Comparison of ENCODE assay signal across 17 cellular contexts in genomic region chr1:35586808-35587207, GRCh38. TPM values are rescaled to one million over a fixed set of nuclear protein-coding genes. Genes with fewer than 3 reads are reported as not detected.
DNase-seq lines count a peak whose midpoint lies in the region; ATAC-seq and TF ChIP-seq lines count a peak whose summit lies in the region.
"Had no signal": no experiment of that assay in that cellular context is flagged by ENCODE, and none has a peak within 500 bp of the region (broad histone marks: within the 10 kb centered on the region; RNA-seq: fewer than 3 reads in every experiment).

No MANE protein-coding gene starts in this region.

- TF ChIP-seq POLR2A in spleen (IDR thresholded peaks at IDR 0.05) = no peak

- H3K27me3 Mint-ChIP-seq in activated naive CD8-positive, alpha-beta T cell treated with anti-CD3 and anti-CD28 coated beads, Interleukin-2, amount 10 ng/mL, durations not matched to agents 7 days and 5 days = no peaks in the 10 kb centered on the region
- no peaks in the 10 kb centered on the region for H3K27me3 Mint-ChIP-seq in activated naive CD8-positive, alpha-beta T cell treated with anti-CD3 and anti-CD28 coated beads for 36 hours
- H3K27me3 Mint-ChIP-seq: B cell; CD4-positive, CD25-positive, alpha-beta regulatory T cell had no signal

- H3K9me3 ChIP-seq in HEK293 (ENCODE audit: control insufficient read depth, insufficient read depth, low read depth, low read length) = no peaks in the 10 kb centered on the region
- no peaks in the 10 kb centered on the region for H3K9me3 ChIP-seq in spleen
- H3K9me3 ChIP-seq: BLaER1, Caco-2, HAP-1 had no signal

- no peaks in the 10 kb centered on the region for H3K27me3 ChIP-seq in spleen (replicated peaks in 1 of 7)
- H3K27me3 ChIP-seq: BLaER1 had no signal

- H3K27ac ChIP-seq in HEK293 (ENCODE audit: extremely low read depth, low read depth, low read length) (no peak overlapping the region), spleen (no peak overlapping the region)
- H3K27ac ChIP-seq: 22Rv1, BLaER1, C4-2B had no signal

- 89 to 93% (median 93%) methylated on average over 7 of the region's 7 CpGs for WGBS in spleen, 5 donors

- DNase-seq in activated naive CD8-positive, alpha-beta T cell treated with anti-CD3 and anti-CD28 coated beads, Interleukin-2, amount 10 ng/mL, durations not matched to agents 7 days and 5 days = peak; percentile 3
- no peak for DNase-seq in activated naive CD8-positive, alpha-beta T cell treated with anti-CD3 and anti-CD28 coated beads for 36 hours
- DNase-seq in spleen (peak; percentile 13), NCI-H1694 (lab: John Stamatoyannopoulos, UW) (no peak), NCI-H1048 (lab: John Stamatoyannopoulos, UW) (no peak)
- DNase-seq: Caco-2; CD4-positive, CD25-positive, alpha-beta regulatory T cell; CD8-positive, alpha-beta T cell; DMS153; DND-41; GOT3 had no signal

- H3K9me3 Mint-ChIP-seq in activated naive CD8-positive, alpha-beta T cell treated with anti-CD3 and anti-CD28 coated beads, Interleukin-2, amount 10 ng/mL, durations not matched to agents 7 days and 5 days = no peaks in the 10 kb centered on the region
- no peaks in the 10 kb centered on the region for H3K9me3 Mint-ChIP-seq in activated naive CD8-positive, alpha-beta T cell treated with anti-CD3 and anti-CD28 coated beads for 36 hours
- H3K9me3 Mint-ChIP-seq: CD4-positive, CD25-positive, alpha-beta regulatory T cell; CD8-positive, alpha-beta T cell had no signal

- intact Hi-C loops in spleen (cut with DNase I; ENCODE audit: low total_unique reads) = no loop called here

- CTCF ChIA-PET in HEK293 (lab: Yijun Ruan, JAX) = interaction anchor here (1.1 to 2.9 kb wide), 2 partner anchors 17 to 18 kb away, joined by 3 to 16 read pairs; no protein-coding TSS in a partner anchor

- no peaks in the 10 kb centered on the region for H3K4me1 ChIP-seq in HEK293 (ENCODE audit: control insufficient read depth, insufficient read depth, low read length)
- no peaks in the 10 kb centered on the region for H3K4me1 ChIP-seq in spleen
- H3K4me1 ChIP-seq: BLaER1, Caco-2, HAP-1 had no signal

- peaks cover 3% of the 10 kb centered on the region for H3K4me1 Mint-ChIP-seq in activated naive CD8-positive, alpha-beta T cell treated with anti-CD3 and anti-CD28 coated beads, Interleukin-2, amount 10 ng/mL, durations not matched to agents 7 days and 5 days
- no peaks in the 10 kb centered on the region for H3K4me1 Mint-ChIP-seq in activated naive CD8-positive, alpha-beta T cell treated with anti-CD3 and anti-CD28 coated beads for 36 hours
- H3K4me1 Mint-ChIP-seq: B cell had no signal

- TF ChIP-seq CTCF in HEK293 (tag by site-specific recombination; IDR thresholded peaks at IDR 0.05) (no peak), spleen (IDR thresholded peaks at IDR 0.05 in 8 of 11, conservative IDR thresholded peaks at IDR 0.05 in 3 of 11) (no peak)

- peaks cover 3% of the 10 kb centered on the region for H3K36me3 Mint-ChIP-seq in activated naive CD8-positive, alpha-beta T cell treated with anti-CD3 and anti-CD28 coated beads, Interleukin-2, amount 10 ng/mL, durations not matched to agents 7 days and 5 days
- H3K36me3 Mint-ChIP-seq in activated naive CD8-positive, alpha-beta T cell treated with anti-CD3 and anti-CD28 coated beads for 36 hours = peaks cover 2% of the 10 kb centered on the region

- H3K27ac Mint-ChIP-seq in activated naive CD8-positive, alpha-beta T cell treated with anti-CD3 and anti-CD28 coated beads, Interleukin-2, amount 10 ng/mL, durations not matched to agents 7 days and 5 days = no peak overlapping the region
- no peak overlapping the region for H3K27ac Mint-ChIP-seq in activated naive CD8-positive, alpha-beta T cell treated with anti-CD3 and anti-CD28 coated beads for 36 hours
- H3K27ac Mint-ChIP-seq: B cell; CD4-positive, CD25-positive, alpha-beta regulatory T cell; CD8-positive, alpha-beta T cell had no signal

- no peak overlapping the region for H3K4me3 Mint-ChIP-seq in activated naive CD8-positive, alpha-beta T cell treated with anti-CD3 and anti-CD28 coated beads, Interleukin-2, amount 10 ng/mL, durations not matched to agents 7 days and 5 days
- no peak overlapping the region for H3K4me3 Mint-ChIP-seq in activated naive CD8-positive, alpha-beta T cell treated with anti-CD3 and anti-CD28 coated beads for 36 hours
- H3K4me3 Mint-ChIP-seq: B cell; CD4-positive, CD25-positive, alpha-beta regulatory T cell; CD8-positive, alpha-beta T cell had no signal

- POLR2A ChIA-PET in activated naive CD8-positive, alpha-beta T cell treated with anti-CD3 and anti-CD28 coated beads, Interleukin-2, amount 10 ng/mL, durations not matched to agents 7 days and 5 days (lab: Charles Lee) = no interaction called here
- POLR2A ChIA-PET in HEK293 (lab: Yijun Ruan, JAX) = interaction anchor here (0.9 kb wide), 1 partner anchor 183 kb away, joined by 3 read pairs; no protein-coding TSS in a partner anchor

- no peak for ATAC-seq in activated naive CD8-positive, alpha-beta T cell treated with anti-CD3 and anti-CD28 coated beads, Interleukin-2, amount 10 ng/mL, durations not matched to agents 7 days and 5 days (ENCODE audit: low read depth)
- ATAC-seq: CD8-positive, alpha-beta T cell had no signal

- H3K36me3 ChIP-seq in HEK293 (ENCODE audit: control insufficient read depth in 2 of 2, insufficient read depth in 1 of 2, low read length in 2 of 2) (peaks cover 0 to 7% of the 10 kb centered on the region in 2 experiments; a peak in 1 of 3 replicates), spleen (peaks cover 0 to 28% (median 3%) of the 10 kb centered on the region in 6 donors)
- H3K36me3 ChIP-seq: BLaER1, HAP-1 had no signal

- no peak overlapping the region for H3K4me3 ChIP-seq in HEK293 (ENCODE audit: low read depth, low read length)
- H3K4me3 ChIP-seq in spleen = no peak overlapping the region
- H3K4me3 ChIP-seq: BLaER1, HAP-1 had no signal

TF ChIP-seq in HEK293, 187 proteins besides CTCF, POLR2A, EP300 and RAD21:
- TF ChIP-seq OSR2 (tag by site-specific recombination; IDR thresholded peaks at IDR 0.05) (no peak), ZIC2 (tag by site-specific recombination; IDR thresholded peaks at IDR 0.05) (no peak), ZNF768 (tag by site-specific recombination; IDR thresholded peaks at IDR 0.05) (0 out of 2 replicates have a peak, but pooled peaks have one; percentile 14)
TF ChIP-seq in HEK293: peak in this region for 1.

RNA-seq across cellular contexts. Expression of gene TFAP2E, which starts 13.7 kb away (rescaled TPM):
- 1 to 10 TPM; 1.2 to 1.8 TPM for total RNA-seq in activated naive CD8-positive, alpha-beta T cell treated with anti-CD3 and anti-CD28 coated beads, Interleukin-2, amount 10 ng/mL, durations not matched to agents 7 days and 5 days
- total RNA-seq in activated naive CD8-positive, alpha-beta T cell treated with anti-CD3 and anti-CD28 coated beads for 36 hours = under 1 TPM; 0.27 to 0.32 TPM
- total RNA-seq in spleen = 1 to 10 TPM in 4 of 7 donors, under 1 TPM in 1, not detected in 2; 0.60 to 2.9 (median 1.7) TPM
- 1 to 10 TPM; 1.6 to 4.4 (median 3.4) TPM for polyA plus RNA-seq in spleen

RNA-seq across cellular contexts. Expression of gene NCDN, which starts 29.2 kb away (rescaled TPM):
- total RNA-seq in activated naive CD8-positive, alpha-beta T cell treated with anti-CD3 and anti-CD28 coated beads, Interleukin-2, amount 10 ng/mL, durations not matched to agents 7 days and 5 days = 10 to 100 TPM; 21.5 to 23.2 TPM
- 10 to 100 TPM; 31.3 to 36.0 TPM for total RNA-seq in activated naive CD8-positive, alpha-beta T cell treated with anti-CD3 and anti-CD28 coated beads for 36 hours
- 10 to 100 TPM; 13.5 to 19.1 (median 17.4) TPM for total RNA-seq in spleen
- 1 to 10 TPM; 4.2 to 9.3 (median 5.0) TPM for polyA plus RNA-seq in spleen

RNA-seq across cellular contexts. Expression of gene KIAA0319L, which starts 29.6 kb away (rescaled TPM):
- 10 to 100 TPM; 49.8 to 51.8 TPM for total RNA-seq in activated naive CD8-positive, alpha-beta T cell treated with anti-CD3 and anti-CD28 coated beads, Interleukin-2, amount 10 ng/mL, durations not matched to agents 7 days and 5 days
- 10 to 100 TPM; 17.2 to 18.3 TPM for total RNA-seq in activated naive CD8-positive, alpha-beta T cell treated with anti-CD3 and anti-CD28 coated beads for 36 hours
- 100 to 1,000 TPM in 1 of 7 donors, 10 to 100 TPM in 6; 52.2 to 103 (median 68.9) TPM for total RNA-seq in spleen
- 10 to 100 TPM; 10.5 to 18.5 (median 14.9) TPM for polyA plus RNA-seq in spleen

RNA-seq across cellular contexts. Expression of gene PSMB2, which starts 54.5 kb away (rescaled TPM):
- total RNA-seq in activated naive CD8-positive, alpha-beta T cell treated with anti-CD3 and anti-CD28 coated beads, Interleukin-2, amount 10 ng/mL, durations not matched to agents 7 days and 5 days = 10 to 100 TPM; 55.1 to 58.0 TPM
- total RNA-seq in activated naive CD8-positive, alpha-beta T cell treated with anti-CD3 and anti-CD28 coated beads for 36 hours = 100 to 1,000 TPM; 107 to 111 TPM
- 10 to 100 TPM; 32.1 to 49.2 (median 45.5) TPM for total RNA-seq in spleen
- polyA plus RNA-seq in spleen = 10 to 100 TPM; 20.7 to 48.2 (median 37.4) TPM

Comparison
In these comparisons a context has a peak if more than half of its experiments do, and no peak if none do; other contexts are left out.
1. DNase-seq: peak in activated naive CD8-positive, alpha-beta T cell treated with anti-CD3 and anti-CD28 coated beads, Interleukin-2, amount 10 ng/mL, durations not matched to agents 7 days and 5 days (single experiment) and spleen (single experiment); none in activated naive CD8-positive, alpha-beta T cell treated with anti-CD3 and anti-CD28 coated beads for 36 hours (single experiment), NCI-H1694 (single experiment) and NCI-H1048 (single experiment).